29 cellular contexts compared by ENCODE assay signal in the genomic region with DNA sequence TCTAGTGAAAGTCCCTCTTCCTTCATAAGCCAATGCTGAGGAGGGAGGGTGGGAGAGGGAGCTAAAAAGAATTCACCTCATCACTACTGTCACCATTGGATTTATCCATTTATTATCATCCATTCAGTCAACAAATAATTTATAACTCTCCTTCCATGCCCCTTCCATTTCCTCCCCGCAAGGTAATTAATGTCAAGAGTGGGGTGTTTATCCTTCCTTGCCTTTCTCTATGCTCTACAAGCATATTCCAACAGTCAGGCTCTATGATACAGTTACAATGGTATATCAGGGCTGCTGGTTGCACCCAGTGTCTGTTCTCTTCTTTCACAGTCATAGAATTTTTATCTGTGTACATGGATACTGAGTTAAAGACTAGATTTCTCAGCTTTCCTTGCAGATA.
"Had no signal": no experiment of that assay in that cellular context is flagged by ENCODE, and none has a peak within 500 bp of the region (broad histone marks: within the 10 kb centered on the region; RNA-seq: fewer than 3 reads in every experiment).

No MANE protein-coding gene starts in this region.

- FAIRE-seq: endometrium, endothelial cell of umbilical vein, frontal cortex had no signal

- ATAC-seq: effector memory CD8-positive, alpha-beta T cell; esophagus mucosa; foreskin keratinocyte; gastrocnemius medialis; gastroesophageal sphincter; heart left ventricle; heart right ventricle had no signal

- H3K27me3 Mint-ChIP-seq: effector memory CD8-positive, alpha-beta T cell had no signal

- H3K4me2 ChIP-seq: hepatocyte had no signal

- H3K36me3 ChIP-seq: esophagus muscularis mucosa, esophagus squamous epithelium, gastrocnemius medialis, gastroesophageal sphincter, heart left ventricle, heart right ventricle had no signal

- H3K79me2 ChIP-seq: hepatocyte had no signal

- H3K4me1 ChIP-seq: foreskin keratinocyte had no signal

- H3K27ac ChIP-seq: coronary artery, epithelial cell of prostate, esophagus muscularis mucosa, esophagus squamous epithelium, foreskin keratinocyte, gastrocnemius medialis, gastroesophageal sphincter, heart left ventricle, heart right ventricle, hepatocyte had no signal

- DNase-seq: cortex of kidney; dermis blood vessel endothelial cell; dorsolateral prefrontal cortex; effector CD4-positive, alpha-beta T cell; effector CD8-positive, alpha-beta T cell; effector memory CD4-positive, alpha-beta T cell; effector memory CD8-positive, alpha-beta T cell; endodermal cell; erythroblast; esophagus squamous epithelium; foreskin fibroblast; foreskin keratinocyte; foreskin melanocyte; gastrocnemius medialis; glutamatergic neuron; head of caudate nucleus; heart left ventricle; heart right ventricle; hippocampal formation had no signal

- H3K9me3 Mint-ChIP-seq: dendritic cell treated with granulocyte-macrophage colony-stimulating factor and Interleukin-4, amounts not matched to agents 40 ng/mL and 50 ng/mL, for 4 days; effector memory CD8-positive, alpha-beta T cell; endodermal cell had no signal

- H3K4me3 ChIP-seq: coronary artery, dorsolateral prefrontal cortex, esophagus muscularis mucosa, esophagus squamous epithelium, gastrocnemius medialis, gastroesophageal sphincter, heart left ventricle, heart right ventricle, hepatocyte had no signal

- H3K27ac Mint-ChIP-seq: dendritic cell treated with granulocyte-macrophage colony-stimulating factor and Interleukin-4, amounts not matched to agents 40 ng/mL and 50 ng/mL, for 4 days; effector memory CD8-positive, alpha-beta T cell; endodermal cell had no signal

- H3K27me3 ChIP-seq: dorsolateral prefrontal cortex, esophagus muscularis mucosa, esophagus squamous epithelium, gastrocnemius medialis, gastroesophageal sphincter, heart left ventricle, heart right ventricle, hepatocyte had no signal

- H3K9me3 ChIP-seq: esophagus muscularis mucosa, esophagus squamous epithelium, gastrocnemius medialis, gastroesophageal sphincter, heart left ventricle, heart right ventricle had no signal

- H3K4me3 Mint-ChIP-seq: dendritic cell treated with granulocyte-macrophage colony-stimulating factor and Interleukin-4, amounts not matched to agents 40 ng/mL and 50 ng/mL, for 4 days; effector memory CD8-positive, alpha-beta T cell; endodermal cell had no signal

- H2AFZ ChIP-seq: hepatocyte had no signal
